Comparison of ENCODE assay signal across 1 cellular context in the genomic region with DNA sequence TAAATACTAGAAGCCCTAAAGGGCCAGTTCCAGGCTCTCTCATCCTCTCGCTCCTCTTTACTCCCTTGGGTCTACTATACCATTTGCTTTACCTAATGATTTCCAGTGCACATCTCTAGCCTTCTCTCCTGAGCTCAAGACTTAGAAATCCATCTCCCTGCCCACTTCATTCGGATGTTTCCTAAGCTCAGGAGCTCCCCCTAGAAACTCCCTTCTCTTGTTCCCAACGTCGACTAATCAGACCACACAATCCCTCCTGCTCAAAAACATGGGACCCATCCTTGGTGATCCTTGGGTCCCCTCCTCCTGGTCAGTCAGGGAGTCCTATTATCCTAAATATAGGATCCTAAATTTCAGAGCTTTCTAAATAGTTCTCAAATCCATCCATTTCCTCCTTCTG.
TF ChIP-seq lines count a peak whose summit lies in the region.

No MANE protein-coding gene starts in this region.

TF ChIP-seq in HCT116, 20 proteins besides CTCF, POLR2A, EP300 and RAD21 (continued from another document):
- no peak for TF ChIP-seq YY1 (IDR thresholded peaks at IDR 0.05; ENCODE audit: extremely low read depth, insufficient replicate concordance, low read depth, low read length)
- no peak for TF ChIP-seq CEBPB (IDR thresholded peaks at IDR 0.05; ENCODE audit: low read depth)
- TF ChIP-seq, protein P1, sequence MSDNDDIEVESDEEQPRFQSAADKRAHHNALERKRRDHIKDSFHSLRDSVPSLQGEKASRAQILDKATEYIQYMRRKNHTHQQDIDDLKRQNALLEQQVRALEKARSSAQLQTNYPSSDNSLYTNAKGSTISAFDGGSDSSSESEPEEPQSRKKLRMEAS (IDR thresholded peaks at IDR 0.05): no peak
- no peak for TF ChIP-seq SRF (IDR thresholded peaks at IDR 0.05; ENCODE audit: low read depth)
